Comparison of ENCODE assay signal across 8 cellular contexts in genomic region chr1:114756009-114756892, GRCh38. TPM values are rescaled to one million over a fixed set of nuclear protein-coding genes. Genes with fewer than 3 reads are reported as not detected.
DNase-seq lines count a peak whose midpoint lies in the region; ATAC-seq and TF ChIP-seq lines count a peak whose summit lies in the region.

No MANE protein-coding gene starts in this region.

- peak overlapping the region; percentile 100 for H3K9ac ChIP-seq in neural progenitor cell

- peak overlapping the region; percentile 99 for H3K27ac ChIP-seq in neural progenitor cell

- H3K4me3 Mint-ChIP-seq in effector memory CD8-positive, alpha-beta T cell, result peak overlapping the region; percentile 99 to 100
- peak overlapping the region; percentile 97 for H3K4me3 Mint-ChIP-seq in neural progenitor cell

- H3K36me3 ChIP-seq in MG63 (peaks cover 46% of the 10 kb centered on the region), neural progenitor cell (no peaks in the 10 kb centered on the region)

- peaks cover 63% of the 10 kb centered on the region for H3K79me2 ChIP-seq in neural progenitor cell (ENCODE audit: low read depth)

- ATAC-seq in GM21529 (IDR thresholded peaks at IDR 0.05; ENCODE audit: unreplicated experiment), result peak; percentile 45
- peak; percentile 7 for ATAC-seq in effector memory CD8-positive, alpha-beta T cell (replicated peaks)

- peak overlapping the region; percentile 100 for H3K27ac Mint-ChIP-seq in effector memory CD8-positive, alpha-beta T cell
- peak overlapping the region; percentile 100 for H3K27ac Mint-ChIP-seq in neural progenitor cell

- H3K9me3 Mint-ChIP-seq in effector memory CD8-positive, alpha-beta T cell, result peaks cover 2 to 7% of the 10 kb centered on the region in 2 donors
- H3K9me3 Mint-ChIP-seq in neural progenitor cell, result no peaks in the 10 kb centered on the region

- H3K27me3 Mint-ChIP-seq in effector memory CD8-positive, alpha-beta T cell, result no peaks in the 10 kb centered on the region
- peaks cover 14% of the 10 kb centered on the region for H3K27me3 Mint-ChIP-seq in neural progenitor cell (ENCODE audit: insufficient read depth, low read depth)

- peaks cover 57% of the 10 kb centered on the region for H4K20me1 ChIP-seq in neural progenitor cell (ENCODE audit: low read depth)

- H3K4me1 Mint-ChIP-seq in effector memory CD8-positive, alpha-beta T cell (ENCODE audit: low read depth in 2 of 2), result peaks cover 54 to 66% of the 10 kb centered on the region in 2 donors
- peaks cover 36% of the 10 kb centered on the region for H3K4me1 Mint-ChIP-seq in neural progenitor cell

- peaks cover 42% of the 10 kb centered on the region for H3K36me3 Mint-ChIP-seq in effector memory CD8-positive, alpha-beta T cell (ENCODE audit: insufficient read depth)
- peaks cover 9% of the 10 kb centered on the region for H3K36me3 Mint-ChIP-seq in neural progenitor cell

- no peaks in the 10 kb centered on the region for H3K9me3 ChIP-seq in MG63
- H3K9me3 ChIP-seq in neural progenitor cell (ENCODE audit: low read depth), result no peaks in the 10 kb centered on the region

- peaks cover 12% of the 10 kb centered on the region for H3F3A ChIP-seq in neural progenitor cell (ENCODE audit: low read depth)

- DNase-seq in MG63, result no peak
- DNase-seq in effector memory CD8-positive, alpha-beta T cell, result no peak
- DNase-seq in neural progenitor cell (ENCODE audit: low spot score), result no peak
- no peak for DNase-seq in NCI-H1436 (lab: John Stamatoyannopoulos, UW)
- no peak for DNase-seq in DMS79 treated with DMSO at 0.1 percent for 48 hours (lab: John Stamatoyannopoulos, UW)
- no peak for DNase-seq in H4 (ENCODE audit: low spot score)

- peak overlapping the region; percentile 84 for H3K4me2 ChIP-seq in neural progenitor cell

- H3K4me3 ChIP-seq in GM08714 (ENCODE audit: low read length) (peak overlapping the region; percentile 90), MG63 (peak overlapping the region; percentile 99), neural progenitor cell (peak overlapping the region; percentile 95)

- H2AFZ ChIP-seq in neural progenitor cell (replicated peaks), result no peak overlapping the region

- no peaks in the 10 kb centered on the region for H3K27me3 ChIP-seq in MG63
- H3K27me3 ChIP-seq in neural progenitor cell, result no peaks in the 10 kb centered on the region

- no peak for TF ChIP-seq CTCF in neural progenitor cell (IDR thresholded peaks at IDR 0.05)

- H3K4me1 ChIP-seq in neural progenitor cell, result peaks cover 31% of the 10 kb centered on the region

RNA-seq across cellular contexts. Expression of gene CSDE1, which starts 1.5 kb away (rescaled TPM):
- 267 and 273 TPM in 2 replicates for total RNA-seq in MG63 (2014; rRNA removed; shearing (Covaris generic); ENCODE audit: low replicate concordance)
- 1,101 and 1,362 TPM in 2 replicates for total RNA-seq in neural progenitor cell (ENCODE audit: low replicate concordance)
- 331 and 429 TPM in 2 replicates for total RNA-seq in H4 (2014; rRNA removed; shearing (Covaris generic))

RNA-seq across cellular contexts. Expression of gene SIKE1, which starts 24.2 kb away (rescaled TPM):
- 27.8 and 36.7 TPM in 2 replicates for total RNA-seq in MG63 (2014; rRNA removed; shearing (Covaris generic); ENCODE audit: low replicate concordance)
- 81.9 and 94.1 TPM in 2 replicates for total RNA-seq in neural progenitor cell (ENCODE audit: low replicate concordance)
- 26.4 and 39.9 TPM in 2 replicates for total RNA-seq in H4 (2014; rRNA removed; shearing (Covaris generic))

RNA-seq across cellular contexts. Expression of gene NRAS, which starts 39.7 kb away (rescaled TPM):
- 77.3 and 111 TPM in 2 replicates for total RNA-seq in MG63 (2014; rRNA removed; shearing (Covaris generic); ENCODE audit: low replicate concordance)
- 111 and 169 TPM in 2 replicates for total RNA-seq in neural progenitor cell (ENCODE audit: low replicate concordance)
- total RNA-seq in H4 (2014; rRNA removed; shearing (Covaris generic)), result 45.0 and 52.6 TPM in 2 replicates
